30 cellular contexts compared by ENCODE assay signal in the genomic region with DNA sequence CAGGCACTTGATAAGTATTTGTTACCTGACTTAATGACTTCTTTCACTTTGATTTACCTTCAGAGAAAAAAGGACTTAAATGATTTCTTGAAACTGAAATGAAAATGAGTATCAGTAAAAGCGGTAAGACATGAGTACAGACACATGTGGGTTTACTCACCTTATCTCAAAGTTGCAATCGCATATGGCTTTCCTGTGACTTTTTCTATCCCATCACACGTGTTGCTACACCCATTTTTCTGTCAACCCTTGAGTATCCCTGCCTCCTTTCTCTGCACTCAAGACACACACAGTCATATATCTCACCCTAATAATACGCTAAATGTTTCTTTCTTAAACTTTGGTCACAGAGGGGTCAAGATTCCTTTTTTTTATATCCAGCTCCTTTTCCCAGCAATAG. TPM values are rescaled to one million over a fixed set of nuclear protein-coding genes. Genes with fewer than 3 reads are reported as not detected.
"Had no signal": no experiment of that assay in that cellular context is flagged by ENCODE, and none has a peak within 500 bp of the region (broad histone marks: within the 10 kb centered on the region; RNA-seq: fewer than 3 reads in every experiment).

No MANE protein-coding gene starts in this region.

- H3K27ac ChIP-seq: colonic mucosa, epithelial cell of prostate, esophagus squamous epithelium, ovary, prostate gland, uterus, VCaP had no signal

- DNase-seq: activated CD4-positive, alpha-beta T cell treated with anti-CD3 and anti-CD28 coated beads for 4 hours; activated CD4-positive, alpha-beta T cell treated with anti-CD3 and anti-CD28 coated beads, Interleukin-2, amount 50 U/mL, for 4 hours; activated CD8-positive, alpha-beta memory T cell treated with anti-CD3 and anti-CD28 coated beads for 24 hours; activated effector memory CD4-positive, alpha-beta T cell treated with Interleukin-2 at 50 U/mL for 16 hours; activated naive CD4-positive, alpha-beta T cell treated with Interleukin-2 at 50 U/mL for 16 hours; anterior cingulate cortex; colonic mucosa; effector CD8-positive, alpha-beta T cell; esophagus squamous epithelium; left ventricle myocardium superior; nephron progenitor cell; ovary; retina; stimulated activated CD4-positive, alpha-beta T cell treated with anti-CD3 and anti-CD28 coated beads, Interleukin-1b, Interleukin-23, amount 100 ng/mL, for 48 hours; stimulated activated CD4-positive, alpha-beta T cell treated with anti-CD3 and anti-CD28 coated beads, Interleukin-4, amount 100 ng/mL, for 4 hours; stimulated activated CD8-positive, alpha-beta memory T cell treated with anti-CD3 and anti-CD28 coated beads, Interleukin-4, amount 100 ng/mL, for 48 hours; stimulated activated naive CD8-positive, alpha-beta T cell treated with anti-CD3 and anti-CD28 coated beads, Interleukin-15, amount 100 ng/mL, for 72 hours; substantia nigra; uterus had no signal

- H3K36me3 ChIP-seq: colonic mucosa, esophagus squamous epithelium, ovary, prostate gland, uterus had no signal

- FAIRE-seq: endometrium, frontal cortex, islet of Langerhans had no signal

- ATAC-seq: left ventricle myocardium superior; stimulated activated memory B cell treated with anti-CD40 and anti-IgM and Interleukin-4, amounts not matched to agents 10 μg/mL and 1 μg/mL and 100 μg/mL, for 72 hours; stimulated activated naive CD8-positive, alpha-beta T cell treated with anti-CD3 and anti-CD28 coated beads, Interleukin-15, amount 100 ng/mL, for 72 hours had no signal

- H3K4me3 ChIP-seq: colonic mucosa, esophagus squamous epithelium, ovary, prostate gland, smooth muscle cell, uterus had no signal

- H3K9me3 ChIP-seq: colonic mucosa, esophagus squamous epithelium, ovary, prostate gland, uterus had no signal

- H3K4me1 ChIP-seq: colonic mucosa, esophagus squamous epithelium, prostate gland, uterus had no signal

- H3K27me3 ChIP-seq: colonic mucosa, esophagus squamous epithelium, ovary, uterus had no signal

RNA-seq across cellular contexts. Expression of a gene that starts 11.0 kb away (rescaled TPM):
- total RNA-seq: dermis microvascular lymphatic vessel endothelial cell, left ventricle myocardium superior, lung microvascular endothelial cell, mesenteric fat pad, smooth muscle cell had no signal
- polyA plus RNA-seq: ovary had no signal
